13 cellular contexts compared by ENCODE assay signal in the genomic region with DNA sequence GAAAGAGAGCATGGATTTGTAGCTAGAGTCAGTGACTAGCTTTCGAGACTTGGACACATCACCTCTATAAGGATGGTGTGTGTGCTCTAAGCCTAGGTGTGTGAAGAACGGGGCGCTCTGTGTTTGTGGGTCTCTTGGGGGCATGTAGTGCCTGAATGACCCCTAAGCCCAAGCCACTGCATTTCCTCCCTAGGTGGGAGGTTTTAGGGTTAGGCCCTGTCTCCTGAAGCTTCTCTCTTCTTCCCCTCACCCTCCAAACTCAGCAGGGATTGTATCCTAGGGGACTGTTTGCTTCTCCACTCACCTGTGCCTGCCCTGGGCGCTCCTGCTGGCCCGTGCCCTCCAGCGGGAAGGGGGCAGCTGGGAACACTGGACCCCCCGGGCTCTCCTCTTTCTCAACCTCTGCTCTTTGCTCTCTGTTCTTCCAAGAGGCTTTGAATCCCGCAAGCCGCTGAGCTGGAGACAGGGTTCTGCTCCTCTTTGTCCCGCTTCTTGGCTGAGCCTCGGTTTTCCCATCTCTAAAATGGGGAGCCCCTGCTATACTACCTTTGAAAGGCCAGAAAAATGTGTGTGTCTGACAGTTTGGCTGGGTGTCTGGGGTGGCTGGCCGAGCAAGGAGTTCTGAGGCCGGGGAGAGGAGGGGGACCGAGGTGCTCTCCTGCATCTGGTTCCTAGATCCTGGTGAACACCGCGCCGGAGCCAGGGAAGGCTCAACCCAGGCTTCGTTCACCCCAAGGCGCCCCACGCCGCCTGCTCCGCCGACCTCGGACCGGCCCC. TPM values are rescaled to one million over a fixed set of nuclear protein-coding genes. Genes with fewer than 3 reads are reported as not detected.
DNase-seq lines count a peak whose midpoint lies in the region; ATAC-seq, FAIRE-seq and TF ChIP-seq lines count a peak whose summit lies in the region.
"Had no signal": no experiment of that assay in that cellular context is flagged by ENCODE, and none has a peak within 500 bp of the region (broad histone marks: within the 10 kb centered on the region; RNA-seq: fewer than 3 reads in every experiment).

No MANE protein-coding gene starts in this region.

- H3K4me3 ChIP-seq in A549: peak overlapping the region; percentile 44; the same call in 1 of the 3 replicates
- peak overlapping the region; percentile 36 for H3K4me3 ChIP-seq in SJSA1
- H3K4me3 ChIP-seq in heart left ventricle: peak overlapping the region; percentile 28 to 74 (median 58)
- H3K4me3 ChIP-seq in neural progenitor cell: peak overlapping the region; percentile 50

- no peak overlapping the region for H3K9ac ChIP-seq in neural progenitor cell

- H2AFZ ChIP-seq in neural progenitor cell (replicated peaks): peak overlapping the region; percentile 50

- H3K27ac ChIP-seq in A549 (peak overlapping the region in 1 of 2 experiments; percentile 68; a peak in 3 of 6 replicates), SJSA1 (no peak overlapping the region), heart left ventricle (peak overlapping the region; percentile 58 to 90 (median 78)), neural progenitor cell (no peak overlapping the region)

- H3K36me3 Mint-ChIP-seq in neural progenitor cell: no peaks in the 10 kb centered on the region

- no peak for ATAC-seq in A549
- ATAC-seq in heart left ventricle: no peak
- no peak for ATAC-seq in GM18907 (IDR thresholded peaks at IDR 0.05; ENCODE audit: unreplicated experiment)
- no peak for ATAC-seq in GM18873 (IDR thresholded peaks at IDR 0.05; ENCODE audit: low FRiP score, unreplicated experiment)

- no peak for TF ChIP-seq EP300 in A549 (IDR thresholded peaks at IDR 0.05)

- H3K36me3 ChIP-seq in SJSA1: no peaks in the 10 kb centered on the region
- peaks cover 0 to 3% (median 0%) of the 10 kb centered on the region in 9 donors for H3K36me3 ChIP-seq in heart left ventricle
- no peaks in the 10 kb centered on the region for H3K36me3 ChIP-seq in neural progenitor cell

- CTCF ChIA-PET in A549 (lab: Yijun Ruan, JAX): interaction anchor here (0.5 to 17.7 kb wide), 15 partner anchors 8 to 182 kb away, joined by 3 to 362 read pairs (median 3); partner anchors contain the start of gene ST6GALNAC2

- H3K4me3 Mint-ChIP-seq in neural progenitor cell: peak overlapping the region; percentile 74

- no peaks in the 10 kb centered on the region for H3K79me2 ChIP-seq in neural progenitor cell (ENCODE audit: low read depth)

- peaks cover 40% of the 10 kb centered on the region for H3K27me3 Mint-ChIP-seq in neural progenitor cell (ENCODE audit: insufficient read depth, low read depth)

- TF ChIP-seq RAD21 in A549 (conservative IDR thresholded peaks at IDR 0.05 in 1 of 2, IDR thresholded peaks at IDR 0.05 in 1 of 2): no peak

- H3K4me1 ChIP-seq in A549 (peaks cover 13% of the 10 kb centered on the region), SJSA1 (replicated peaks) (peaks cover 35% of the 10 kb centered on the region), heart left ventricle (peaks cover 0 to 66% (median 33%) of the 10 kb centered on the region in 12 donors), neural progenitor cell (peaks cover 19% of the 10 kb centered on the region)

- H3K27ac Mint-ChIP-seq in neural progenitor cell: no peak overlapping the region

- no peak for TF ChIP-seq POLR2A in A549 (IDR thresholded peaks at IDR 0.05; ENCODE audit: low read length)
- no peak for TF ChIP-seq POLR2A in heart left ventricle (IDR thresholded peaks at IDR 0.05)

- H3K4me1 Mint-ChIP-seq in neural progenitor cell: peaks cover 46% of the 10 kb centered on the region

- DNase-seq in A549 (ENCODE audit: low read depth in 1 of 2, low spot score in 1 of 2) (no peak), SJSA1 (ENCODE audit: low read depth in 1 of 2, low spot score in 2 of 2) (no peak), heart left ventricle (peak in 1 of 5 donors; percentile 18), neural progenitor cell (ENCODE audit: low spot score) (no peak), SIG-M5 (lab: John Stamatoyannopoulos, UW) (no peak), GOT3 (lab: John Stamatoyannopoulos, UW) (no peak)
- DNase-seq: NCI-H2029 treated with DMSO at 0.1 percent for 48 hours; SHP77 treated with DMSO at 0.1 percent for 48 hours; stimulated activated CD4-positive, alpha-beta T cell treated with anti-CD3 and anti-CD28 coated beads, Interleukin-15, amount 100 ng/mL, for 24 hours had no signal

- H3K9me3 ChIP-seq in A549: no peaks in the 10 kb centered on the region
- peaks cover 3% of the 10 kb centered on the region; the same call in 1 of the 2 replicates for H3K9me3 ChIP-seq in SJSA1 (replicated peaks)
- no peaks in the 10 kb centered on the region for H3K9me3 ChIP-seq in heart left ventricle
- H3K9me3 ChIP-seq in neural progenitor cell (ENCODE audit: low read depth): no peaks in the 10 kb centered on the region

- FAIRE-seq in A549 (lab: Jason Lieb, UNC): no peak

- intact Hi-C loops in heart left ventricle (cut with DNase I): no loop called here

- H3K27me3 ChIP-seq in SJSA1 (replicated peaks) (peaks cover 7% of the 10 kb centered on the region), heart left ventricle (peaks cover 0 to 38% (median 0%) of the 10 kb centered on the region in 9 donors), neural progenitor cell (peaks cover 63% of the 10 kb centered on the region)

- H3K9me3 Mint-ChIP-seq in neural progenitor cell: no peaks in the 10 kb centered on the region

- H3K4me2 ChIP-seq in A549 (peak overlapping the region; percentile 92), neural progenitor cell (peak overlapping the region; percentile 85)

- peaks cover 3% of the 10 kb centered on the region for H4K20me1 ChIP-seq in neural progenitor cell (ENCODE audit: low read depth)

- H3F3A ChIP-seq in neural progenitor cell (ENCODE audit: low read depth): peaks cover 22% of the 10 kb centered on the region

- POLR2A ChIA-PET in A549 (lab: Yijun Ruan, JAX): interaction anchor here (2.2 kb wide), 1 partner anchor 21 kb away, joined by 8 read pairs; no protein-coding TSS in a partner anchor

- WGBS in A549 (ENCODE audit: missing lambda C conversion rate): 90% methylated on average over 25 of the region's 25 CpGs
- 51 to 74% (median 59%) methylated on average over 18 to 25 of the region's 25 CpGs for WGBS in heart left ventricle, 4 donors

- TF ChIP-seq CTCF in A549 (IDR thresholded peaks at IDR 0.05): no peak
- no peak for TF ChIP-seq CTCF in heart left ventricle (IDR thresholded peaks at IDR 0.05)
- TF ChIP-seq CTCF in neural progenitor cell (IDR thresholded peaks at IDR 0.05): no peak

TF ChIP-seq in A549, 52 proteins besides CTCF, POLR2A, EP300 and RAD21 (continues in another document):
- TF ChIP-seq HOXB5 (CRISPR knock-in tag; IDR thresholded peaks at IDR 0.05) (no peak), MAZ (IDR thresholded peaks at IDR 0.05; ENCODE audit: borderline replicate concordance, low read depth, low read length) (no peak)

RNA-seq across cellular contexts. Expression of gene CYGB, which starts 0.8 kb away (rescaled TPM):
- polyA plus RNA-seq in A549 (2011; rRNA removed) (1.1 and 1.2 TPM in 2 replicates), A549 (2017; fragmentation: RNase III; extraction: RNeasy Plus Mini Kit Qiagen cat#74134 plus additional on column Dnase treatment) (1.1 to 2.0 TPM (median 1.3 TPM) in 3 replicates), heart left ventricle (10 to 100 TPM; 16.7 to 25.9 TPM)
- polyA plus RNA-seq in A549 (2012; cell fraction: cytosol; rRNA removed): 0.56 and 1.0 TPM in 2 replicates
- 0.54 and 0.76 TPM in 2 replicates for polyA plus RNA-seq in A549 (2012; cell fraction: nucleus; rRNA removed)
- polyA minus RNA-seq in A549 (2011; rRNA and poly(A)+ RNA removed): 1.4 and 2.2 TPM in 2 replicates
- 4.4 and 5.2 TPM in 2 replicates for total RNA-seq in SJSA1 (2014; rRNA removed; shearing (Covaris generic))
- total RNA-seq in heart left ventricle (10 to 100 TPM; 11.8 to 37.9 (median 21.9) TPM), neural progenitor cell (ENCODE audit: low replicate concordance) (1.1 TPM in 1 of 2 replicates, not detected in the other)

RNA-seq across cellular contexts. Expression of gene PRCD, which starts 3.1 kb away (rescaled TPM):
- polyA plus RNA-seq in A549 (2011; rRNA removed): 0.26 TPM in 1 of 2 replicates, not detected in the other
- polyA plus RNA-seq in A549 (2012; cell fraction: cytosol; rRNA removed): not detected in 2 replicates
- polyA plus RNA-seq in A549 (2012; cell fraction: nucleus; rRNA removed): 0.06 and 0.07 TPM in 2 replicates
- not detected in 3 replicates for polyA plus RNA-seq in A549 (2017; fragmentation: RNase III; extraction: RNeasy Plus Mini Kit Qiagen cat#74134 plus additional on column Dnase treatment)
- not detected in 2 replicates for polyA minus RNA-seq in A549 (2011; rRNA and poly(A)+ RNA removed)
- 0.13 TPM in 1 of 2 replicates, not detected in the other for total RNA-seq in SJSA1 (2014; rRNA removed; shearing (Covaris generic))
- total RNA-seq in heart left ventricle: 1 to 10 TPM; 1.1 to 4.9 (median 2.7) TPM
- 1 to 10 TPM; 1.2 to 7.6 TPM for polyA plus RNA-seq in heart left ventricle
- total RNA-seq in neural progenitor cell (ENCODE audit: low replicate concordance): 0.09 TPM in 1 of 2 replicates, not detected in the other
- polyA plus RNA-seq: aorta had no signal

RNA-seq across cellular contexts. Expression of gene RHBDF2, which starts 35.5 kb away (rescaled TPM):
- 14.0 and 19.9 TPM in 2 replicates for polyA plus RNA-seq in A549 (2011; rRNA removed)
- polyA plus RNA-seq in A549 (2012; cell fraction: cytosol; rRNA removed): 37.0 and 54.6 TPM in 2 replicates
- polyA plus RNA-seq in A549 (2012; cell fraction: nucleus; rRNA removed): 149 and 184 TPM in 2 replicates
- polyA plus RNA-seq in A549 (2017; fragmentation: RNase III; extraction: RNeasy Plus Mini Kit Qiagen cat#74134 plus additional on column Dnase treatment): 42.9 to 50.2 TPM (median 46.0 TPM) in 3 replicates
- 17.4 and 22.8 TPM in 2 replicates for polyA minus RNA-seq in A549 (2011; rRNA and poly(A)+ RNA removed)
- total RNA-seq in SJSA1 (2014; rRNA removed; shearing (Covaris generic)): 5.8 and 9.2 TPM in 2 replicates
- 10 to 100 TPM in 7 of 9 donors, 1 to 10 TPM in 2; 6.3 to 49.4 (median 14.1) TPM for total RNA-seq in heart left ventricle
- polyA plus RNA-seq in heart left ventricle: 10 to 100 TPM; 11.7 to 18.3 TPM
- 0.79 and 5.0 TPM in 2 replicates for total RNA-seq in neural progenitor cell (ENCODE audit: low replicate concordance)

RNA-seq across cellular contexts. Expression of gene ST6GALNAC2, which starts 49.0 kb away (rescaled TPM):
- polyA plus RNA-seq in A549 (2011; rRNA removed) (0.74 and 0.78 TPM in 2 replicates), A549 (2017; fragmentation: RNase III; extraction: RNeasy Plus Mini Kit Qiagen cat#74134 plus additional on column Dnase treatment) (0.30 to 0.59 TPM (median 0.41 TPM) in 3 replicates), heart left ventricle (1 to 10 TPM; 2.1 to 2.3 TPM)
- 0.16 and 0.44 TPM in 2 replicates for polyA plus RNA-seq in A549 (2012; cell fraction: cytosol; rRNA removed)
- 0.26 and 0.36 TPM in 2 replicates for polyA plus RNA-seq in A549 (2012; cell fraction: nucleus; rRNA removed)
- 0.25 and 0.58 TPM in 2 replicates for polyA minus RNA-seq in A549 (2011; rRNA and poly(A)+ RNA removed)
- total RNA-seq in SJSA1 (2014; rRNA removed; shearing (Covaris generic)): 0.84 TPM in 1 of 2 replicates, not detected in the other
- total RNA-seq in heart left ventricle (1 to 10 TPM; 3.3 to 7.8 (median 5.6) TPM), neural progenitor cell (ENCODE audit: low replicate concordance) (0.28 TPM in 1 of 2 replicates, not detected in the other)
- total RNA-seq: temporal lobe had no signal

Comparison
In these comparisons a context has a peak if more than half of its experiments do, and no peak if none do; other contexts are left out.
1. H3K27ac ChIP-seq: peak in heart left ventricle (12 of 12); none in SJSA1 (single experiment) and neural progenitor cell (single experiment).
2. Peak in every context shown above with its lines, with median percentiles within 50 percentile points of each other: H3K4me3 ChIP-seq.